In the genomic region with DNA sequence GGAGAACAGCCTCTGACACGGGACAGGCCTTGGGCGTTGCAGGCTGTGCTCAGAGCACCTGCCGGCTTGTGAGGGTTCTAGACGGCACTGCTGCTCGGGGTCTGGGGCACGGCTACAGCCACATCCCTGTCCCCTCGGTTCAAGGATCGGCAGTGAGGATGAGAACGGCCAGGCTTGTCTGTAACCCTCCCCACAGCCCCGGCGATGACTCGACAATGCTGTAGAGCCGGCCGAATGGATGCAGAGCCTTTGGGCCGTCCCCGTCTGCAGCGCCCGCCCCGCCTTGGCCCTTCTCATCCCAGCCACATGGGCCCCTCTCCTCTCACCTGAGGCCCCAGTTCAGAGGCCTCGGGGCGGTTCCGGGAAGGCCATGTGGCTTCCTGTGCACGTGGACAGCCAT, we compare ENCODE assay signal across 20 cellular contexts.
"Had no signal": no experiment of that assay in that cellular context is flagged by ENCODE, and none has a peak within 500 bp of the region (broad histone marks: within the 10 kb centered on the region; RNA-seq: fewer than 3 reads in every experiment).

No MANE protein-coding gene starts in this region.

- H3K4me3 Mint-ChIP-seq: activated naive CD8-positive, alpha-beta T cell treated with anti-CD3 and anti-CD28 coated beads for 36 hours; activated T-helper 1 cell treated with anti-CD3 and anti-CD28 coated beads, Interleukin-12 subunit alpha, Interleukin-12 subunit beta, Interleukin-2, Interleukin-4 antibody, amounts not matched to agents 30 ng/mL and 10 ng/mL and 1 ng/mL, durations not matched to agents 14 hours and 24 hours and 36 hours; natural killer cell had no signal

- H3K4me3 ChIP-seq: cardiac muscle cell, dorsolateral prefrontal cortex, lower lobe of right lung, transverse colon had no signal

- H3K9me3 Mint-ChIP-seq: activated naive CD8-positive, alpha-beta T cell treated with anti-CD3 and anti-CD28 coated beads for 36 hours; activated T-helper 1 cell treated with anti-CD3 and anti-CD28 coated beads, Interleukin-12 subunit alpha, Interleukin-12 subunit beta, Interleukin-2, Interleukin-4 antibody, amounts not matched to agents 30 ng/mL and 10 ng/mL and 1 ng/mL, durations not matched to agents 14 hours and 24 hours and 36 hours; natural killer cell had no signal

- H3K9me3 ChIP-seq: lower lobe of right lung, transverse colon had no signal

- DNase-seq: activated CD4-positive, alpha-beta T cell treated with anti-CD3 and anti-CD28 coated beads, Interleukin-2, amount 50 U/mL, for 1 hour; activated CD4-positive, CD25-positive, alpha-beta regulatory T cell treated with anti-CD3 and anti-CD28 coated beads, Interleukin-2, amount 50 U/mL, for 72 hours; activated naive CD4-positive, alpha-beta T cell; activated naive CD8-positive, alpha-beta T cell treated with anti-CD3 and anti-CD28 coated beads for 36 hours; amniotic stem cell; dorsolateral prefrontal cortex; foreskin melanocyte; glutamatergic neuron; hippocampal formation; left colon; lower lobe of right lung; natural killer cell; stimulated activated CD4-positive, alpha-beta T cell treated with anti-CD3 and anti-CD28 coated beads, Interleukin-12 subunit alpha, Interleukin-12 subunit beta, amount 100 ng/mL, for 4 hours; stimulated activated CD4-positive, alpha-beta T cell treated with anti-CD3 and anti-CD28 coated beads, Interleukin-1b, Interleukin-23, amount 100 ng/mL, for 48 hours; stimulated activated naive CD4-positive, alpha-beta T cell treated with Interleukin-2 at 50 U/mL for 16 hours; T-helper 2 cell; transverse colon had no signal

- H3K27ac Mint-ChIP-seq: activated naive CD8-positive, alpha-beta T cell treated with anti-CD3 and anti-CD28 coated beads for 36 hours; activated T-helper 1 cell treated with anti-CD3 and anti-CD28 coated beads, Interleukin-12 subunit alpha, Interleukin-12 subunit beta, Interleukin-2, Interleukin-4 antibody, amounts not matched to agents 30 ng/mL and 10 ng/mL and 1 ng/mL, durations not matched to agents 14 hours and 24 hours and 36 hours; natural killer cell had no signal

- H3K36me3 Mint-ChIP-seq: natural killer cell had no signal

- H3K4me1 ChIP-seq: lower lobe of right lung, transverse colon had no signal

- H3K27ac ChIP-seq: cardiac muscle cell, dorsolateral prefrontal cortex, lower lobe of right lung, transverse colon, VCaP had no signal

- H3K27me3 ChIP-seq: cardiac muscle cell, dorsolateral prefrontal cortex, transverse colon had no signal

- ATAC-seq: left colon, lower lobe of right lung, natural killer cell had no signal

- H3K36me3 ChIP-seq: cardiac muscle cell, lower lobe of right lung, transverse colon had no signal
